In genomic region chr7:149224352-149224751, GRCh38 we compare ENCODE assay signal across 24 cellular contexts.
"Had no signal": no experiment of that assay in that cellular context is flagged by ENCODE, and none has a peak within 500 bp of the region (broad histone marks: within the 10 kb centered on the region; RNA-seq: fewer than 3 reads in every experiment).

No MANE protein-coding gene starts in this region.

- H2AFZ ChIP-seq: hepatocyte, neural progenitor cell had no signal

- H3K9me3 ChIP-seq: heart right ventricle, left ventricle myocardium inferior, mucosa of descending colon, neutrophil, ovary, right atrium auricular region, suprapubic skin, thoracic aorta, tibial artery, upper lobe of right lung, uterus had no signal

- H3K9ac ChIP-seq: neural progenitor cell had no signal

- H3K4me1 ChIP-seq: heart right ventricle, left ventricle myocardium inferior, right atrium auricular region, suprapubic skin, tibial artery, upper lobe of right lung, uterus had no signal

- H3K4me2 ChIP-seq: hepatocyte, neural progenitor cell had no signal

- H3K27me3 ChIP-seq: heart right ventricle, hepatocyte, neural progenitor cell, neutrophil, ovary, right atrium auricular region, suprapubic skin, tibial artery, upper lobe of right lung, uterus had no signal

- DNase-seq: heart right ventricle; islet precursor cell; left ventricle myocardium inferior; midbrain; mucosa of descending colon; naive thymus-derived CD4-positive, alpha-beta T cell; nephron progenitor cell; occipital lobe; ovary; stimulated activated CD4-positive, alpha-beta T cell treated with anti-CD3 and anti-CD28 coated beads, Interleukin-4, amount 100 ng/mL, for 24 hours; stimulated activated naive CD4-positive, alpha-beta T cell treated with Interleukin-2 at 50 U/mL for 16 hours; tibial artery; trophoblast cell; upper lobe of right lung; uterus had no signal

- ATAC-seq: mucosa of descending colon; naive thymus-derived CD4-positive, alpha-beta T cell; sciatic nerve; stimulated activated effector memory CD8-positive, alpha-beta T cell treated with anti-CD3 and anti-CD28 coated beads, Interleukin-12 subunit alpha, Interleukin-12 subunit beta, amount 100 ng/mL, for 72 hours; upper lobe of right lung had no signal

- H3K27ac ChIP-seq: heart right ventricle, hepatocyte, left ventricle myocardium inferior, neural progenitor cell, neutrophil, ovary, right atrium auricular region, skin epidermis, suprapubic skin, thoracic aorta, tibial artery, upper lobe of right lung, uterus had no signal

- H3K36me3 ChIP-seq: neural progenitor cell, ovary, uterus had no signal

- H3K4me3 ChIP-seq: heart right ventricle, hepatocyte, left ventricle myocardium inferior, mucosa of descending colon, neural progenitor cell, ovary, right atrium auricular region, skin epidermis, suprapubic skin, thoracic aorta, tibial artery, upper lobe of right lung, uterus had no signal

- H3K79me2 ChIP-seq: hepatocyte had no signal
